Comparison of ENCODE assay signal across 7 cellular contexts in the genomic region with DNA sequence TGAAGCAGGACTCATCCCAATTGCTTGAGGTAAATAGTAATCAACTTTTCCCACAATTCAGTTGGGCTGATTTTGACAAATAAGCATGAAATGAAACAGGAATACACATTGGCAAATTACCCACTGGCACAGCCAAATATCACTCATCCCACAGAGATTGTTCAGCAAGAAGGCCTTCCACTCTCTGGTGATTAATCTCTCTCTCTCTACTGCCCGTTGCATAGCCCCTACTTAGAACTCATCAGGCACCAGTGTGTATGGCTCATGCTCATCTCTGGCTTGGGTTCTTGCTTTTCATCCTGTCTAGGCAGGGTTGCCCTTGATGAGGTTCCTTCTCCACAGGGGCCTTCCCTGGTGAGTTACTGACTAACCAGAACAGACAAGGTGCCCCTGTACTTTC. TPM values are rescaled to one million over a fixed set of nuclear protein-coding genes. Genes with fewer than 3 reads are reported as not detected.
DNase-seq lines count a peak whose midpoint lies in the region; ATAC-seq and TF ChIP-seq lines count a peak whose summit lies in the region.

No MANE protein-coding gene starts in this region.

- peaks cover 2% of the 10 kb centered on the region for H3K36me3 Mint-ChIP-seq in activated CD8-positive, alpha-beta T cell treated with anti-CD3 and anti-CD28 coated beads, Interleukin-2, amount 10 ng/mL, durations not matched to agents 7 days and 5 days (ENCODE audit: low read depth)
- peaks cover 3 to 9% of the 10 kb centered on the region in 2 donors for H3K36me3 Mint-ChIP-seq in stimulated activated naive B cell treated with anti-CD40 and anti-IgM and Interleukin-4, amounts not matched to agents 10 μg/mL and 1 μg/mL and 100 μg/mL, for 72 hours

- TF ChIP-seq CTCF in HL-60 (IDR thresholded peaks at IDR 0.05; ENCODE audit: insufficient read depth, low read length) = no peak

- ATAC-seq in activated CD8-positive, alpha-beta T cell treated with anti-CD3 and anti-CD28 coated beads, Interleukin-2, amount 10 ng/mL, durations not matched to agents 7 days and 5 days = no peak
- ATAC-seq in stimulated activated naive B cell treated with anti-CD40 and anti-IgM and Interleukin-4, amounts not matched to agents 10 μg/mL and 1 μg/mL and 100 μg/mL, for 72 hours (replicated peaks) = no peak
- no peak for ATAC-seq in GM19463 (IDR thresholded peaks at IDR 0.05; ENCODE audit: unreplicated experiment)
- no peak for ATAC-seq in HG03139 (IDR thresholded peaks at IDR 0.05; ENCODE audit: unreplicated experiment)

- H3K27me3 Mint-ChIP-seq in activated CD8-positive, alpha-beta T cell treated with anti-CD3 and anti-CD28 coated beads, Interleukin-2, amount 10 ng/mL, durations not matched to agents 7 days and 5 days (ENCODE audit: low read depth) = peaks cover 4% of the 10 kb centered on the region
- no peaks in the 10 kb centered on the region for H3K27me3 Mint-ChIP-seq in stimulated activated naive B cell treated with anti-CD40 and anti-IgM and Interleukin-4, amounts not matched to agents 10 μg/mL and 1 μg/mL and 100 μg/mL, for 72 hours

- peak overlapping the region; percentile 91 for H3K4me3 Mint-ChIP-seq in activated CD8-positive, alpha-beta T cell treated with anti-CD3 and anti-CD28 coated beads, Interleukin-2, amount 10 ng/mL, durations not matched to agents 7 days and 5 days
- peak overlapping the region; percentile 94 to 99 for H3K4me3 Mint-ChIP-seq in stimulated activated naive B cell treated with anti-CD40 and anti-IgM and Interleukin-4, amounts not matched to agents 10 μg/mL and 1 μg/mL and 100 μg/mL, for 72 hours

- H3K4me1 Mint-ChIP-seq in activated CD8-positive, alpha-beta T cell treated with anti-CD3 and anti-CD28 coated beads, Interleukin-2, amount 10 ng/mL, durations not matched to agents 7 days and 5 days (ENCODE audit: low read depth) = peaks cover 25% of the 10 kb centered on the region
- peaks cover 13 to 25% of the 10 kb centered on the region in 2 donors for H3K4me1 Mint-ChIP-seq in stimulated activated naive B cell treated with anti-CD40 and anti-IgM and Interleukin-4, amounts not matched to agents 10 μg/mL and 1 μg/mL and 100 μg/mL, for 72 hours

- POLR2A ChIA-PET in activated CD8-positive, alpha-beta T cell treated with anti-CD3 and anti-CD28 coated beads, Interleukin-2, amount 10 ng/mL, durations not matched to agents 7 days and 5 days (lab: Charles Lee) = interaction anchor here (1.9 kb wide), 1 partner anchor 41 kb away, joined by 7 read pairs; no protein-coding TSS in a partner anchor

- CTCF ChIA-PET in activated CD8-positive, alpha-beta T cell treated with anti-CD3 and anti-CD28 coated beads, Interleukin-2, amount 10 ng/mL, durations not matched to agents 7 days and 5 days (lab: Charles Lee) = interaction anchor here (2.0 to 2.5 kb wide), 3 partner anchors 42 to 285 kb away, joined by 5 to 7 read pairs (median 7); partner anchors contain the start of genes KPNA6 and MARCKSL1

- H3K4me3 ChIP-seq in HL-60 (replicated peaks; ENCODE audit: insufficient read depth, low read length) (peak overlapping the region; percentile 71), iPS-15b (ENCODE audit: low read depth, low read length) (peak overlapping the region; percentile 100)

- DNase-seq in HL-60 (ENCODE audit: low read depth in 1 of 2, low spot score in 1 of 2) (no peak), head of caudate nucleus (no peak)
- no peak for DNase-seq in activated CD8-positive, alpha-beta T cell treated with anti-CD3 and anti-CD28 coated beads, Interleukin-2, amount 10 ng/mL, durations not matched to agents 7 days and 5 days
- DNase-seq in stimulated activated naive B cell treated with anti-CD40 and anti-IgM and Interleukin-4, amounts not matched to agents 10 μg/mL and 1 μg/mL and 100 μg/mL, for 72 hours = no peak

- peak overlapping the region; percentile 73 for H3K27ac ChIP-seq in HL-60 (replicated peaks)

- H3K9ac ChIP-seq in iPS-15b (ENCODE audit: low read depth, low read length) = no peak overlapping the region

- H3K36me3 ChIP-seq in iPS-15b (ENCODE audit: control insufficient read depth, insufficient read depth, low read length) = peaks cover 5% of the 10 kb centered on the region

- no peaks in the 10 kb centered on the region for H3K9me3 Mint-ChIP-seq in activated CD8-positive, alpha-beta T cell treated with anti-CD3 and anti-CD28 coated beads, Interleukin-2, amount 10 ng/mL, durations not matched to agents 7 days and 5 days (ENCODE audit: insufficient read depth)
- H3K9me3 Mint-ChIP-seq in stimulated activated naive B cell treated with anti-CD40 and anti-IgM and Interleukin-4, amounts not matched to agents 10 μg/mL and 1 μg/mL and 100 μg/mL, for 72 hours = peaks cover 1 to 4% of the 10 kb centered on the region in 2 donors

- H3K27ac Mint-ChIP-seq in activated CD8-positive, alpha-beta T cell treated with anti-CD3 and anti-CD28 coated beads, Interleukin-2, amount 10 ng/mL, durations not matched to agents 7 days and 5 days = peak overlapping the region; percentile 93
- H3K27ac Mint-ChIP-seq in stimulated activated naive B cell treated with anti-CD40 and anti-IgM and Interleukin-4, amounts not matched to agents 10 μg/mL and 1 μg/mL and 100 μg/mL, for 72 hours = peak overlapping the region; percentile 99

- no peaks in the 10 kb centered on the region for H3K9me3 ChIP-seq in iPS-15b (ENCODE audit: control insufficient read depth, insufficient read depth, low read length)

- intact Hi-C loops in head of caudate nucleus (cut with DNase I) = loop anchor here (10.0 kb wide), 2 partner anchors 168 to 262 kb away; partner anchors contain the start of genes EIF3I, RBBP4, TMEM234 and ZBTB8OS

- no peaks in the 10 kb centered on the region for H3K4me1 ChIP-seq in iPS-15b (ENCODE audit: control insufficient read depth, insufficient read depth, low read length)

- H3K27me3 ChIP-seq in HL-60 (ENCODE audit: insufficient read depth, poor library complexity, severe bottlenecking) (no peaks in the 10 kb centered on the region), iPS-15b (ENCODE audit: control insufficient read depth, insufficient read depth, low read length) (no peaks in the 10 kb centered on the region)

RNA-seq across cellular contexts. Expression of gene BSDC1, which starts 1.1 kb away (rescaled TPM):
- 10 to 100 TPM; 37.3 to 38.5 TPM for total RNA-seq in activated CD8-positive, alpha-beta T cell treated with anti-CD3 and anti-CD28 coated beads, Interleukin-2, amount 10 ng/mL, durations not matched to agents 7 days and 5 days

RNA-seq across cellular contexts. Expression of gene TSSK3, which starts 30.8 kb away (rescaled TPM):
- total RNA-seq in activated CD8-positive, alpha-beta T cell treated with anti-CD3 and anti-CD28 coated beads, Interleukin-2, amount 10 ng/mL, durations not matched to agents 7 days and 5 days = under 1 TPM in 1 of 2 experiments, not detected in 1; 0.21 TPM

RNA-seq across cellular contexts. Expression of gene FAM229A, which starts 30.9 kb away (rescaled TPM):
- 1 to 10 TPM; 2.6 to 3.2 TPM for total RNA-seq in activated CD8-positive, alpha-beta T cell treated with anti-CD3 and anti-CD28 coated beads, Interleukin-2, amount 10 ng/mL, durations not matched to agents 7 days and 5 days

RNA-seq across cellular contexts. Expression of gene MARCKSL1, which starts 57.1 kb away (rescaled TPM):
- 10 to 100 TPM; 23.1 to 26.1 TPM for total RNA-seq in activated CD8-positive, alpha-beta T cell treated with anti-CD3 and anti-CD28 coated beads, Interleukin-2, amount 10 ng/mL, durations not matched to agents 7 days and 5 days
